Comparison of ENCODE assay signal across 1 cellular context in the genomic region with DNA sequence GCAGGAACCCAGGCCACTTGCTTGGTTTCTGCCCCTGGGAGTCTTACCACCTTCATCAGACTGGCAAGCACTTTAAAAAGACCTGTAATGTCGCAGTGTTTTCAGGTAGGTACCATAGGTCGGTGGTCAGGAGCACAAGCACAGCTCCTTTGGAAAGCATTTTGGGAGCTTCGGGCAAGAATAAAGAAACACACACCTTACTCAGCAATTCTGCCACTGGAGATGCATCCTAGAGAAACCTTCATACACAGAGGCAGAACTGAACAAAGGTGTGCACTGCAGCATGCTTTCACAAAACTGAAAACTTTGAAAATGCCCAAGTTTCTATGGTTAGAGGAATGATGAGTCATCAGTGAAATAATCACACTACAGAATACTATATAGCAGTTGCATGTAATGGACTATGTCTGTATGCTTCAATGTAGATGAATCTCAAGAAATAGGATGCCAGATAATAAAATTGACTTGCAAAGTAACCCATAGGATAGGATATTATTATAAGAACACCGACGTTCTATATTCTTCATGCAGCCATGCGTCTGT.
TF ChIP-seq lines count a peak whose summit lies in the region.

No MANE protein-coding gene starts in this region.

TF ChIP-seq in K562, 482 proteins besides CTCF, POLR2A, EP300 and RAD21 (continued from another document):
- TF ChIP-seq, protein P1, sequence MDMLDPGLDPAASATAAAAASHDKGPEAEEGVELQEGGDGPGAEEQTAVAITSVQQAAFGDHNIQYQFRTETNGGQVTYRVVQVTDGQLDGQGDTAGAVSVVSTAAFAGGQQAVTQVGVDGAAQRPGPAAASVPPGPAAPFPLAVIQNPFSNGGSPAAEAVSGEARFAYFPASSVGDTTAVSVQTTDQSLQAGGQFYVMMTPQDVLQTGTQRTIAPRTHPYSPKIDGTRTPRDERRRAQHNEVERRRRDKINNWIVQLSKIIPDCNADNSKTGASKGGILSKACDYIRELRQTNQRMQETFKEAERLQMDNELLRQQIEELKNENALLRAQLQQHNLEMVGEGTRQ (CRISPR knock-in tag; IDR thresholded peaks at IDR 0.05) = no peak
- TF ChIP-seq, protein P2, sequence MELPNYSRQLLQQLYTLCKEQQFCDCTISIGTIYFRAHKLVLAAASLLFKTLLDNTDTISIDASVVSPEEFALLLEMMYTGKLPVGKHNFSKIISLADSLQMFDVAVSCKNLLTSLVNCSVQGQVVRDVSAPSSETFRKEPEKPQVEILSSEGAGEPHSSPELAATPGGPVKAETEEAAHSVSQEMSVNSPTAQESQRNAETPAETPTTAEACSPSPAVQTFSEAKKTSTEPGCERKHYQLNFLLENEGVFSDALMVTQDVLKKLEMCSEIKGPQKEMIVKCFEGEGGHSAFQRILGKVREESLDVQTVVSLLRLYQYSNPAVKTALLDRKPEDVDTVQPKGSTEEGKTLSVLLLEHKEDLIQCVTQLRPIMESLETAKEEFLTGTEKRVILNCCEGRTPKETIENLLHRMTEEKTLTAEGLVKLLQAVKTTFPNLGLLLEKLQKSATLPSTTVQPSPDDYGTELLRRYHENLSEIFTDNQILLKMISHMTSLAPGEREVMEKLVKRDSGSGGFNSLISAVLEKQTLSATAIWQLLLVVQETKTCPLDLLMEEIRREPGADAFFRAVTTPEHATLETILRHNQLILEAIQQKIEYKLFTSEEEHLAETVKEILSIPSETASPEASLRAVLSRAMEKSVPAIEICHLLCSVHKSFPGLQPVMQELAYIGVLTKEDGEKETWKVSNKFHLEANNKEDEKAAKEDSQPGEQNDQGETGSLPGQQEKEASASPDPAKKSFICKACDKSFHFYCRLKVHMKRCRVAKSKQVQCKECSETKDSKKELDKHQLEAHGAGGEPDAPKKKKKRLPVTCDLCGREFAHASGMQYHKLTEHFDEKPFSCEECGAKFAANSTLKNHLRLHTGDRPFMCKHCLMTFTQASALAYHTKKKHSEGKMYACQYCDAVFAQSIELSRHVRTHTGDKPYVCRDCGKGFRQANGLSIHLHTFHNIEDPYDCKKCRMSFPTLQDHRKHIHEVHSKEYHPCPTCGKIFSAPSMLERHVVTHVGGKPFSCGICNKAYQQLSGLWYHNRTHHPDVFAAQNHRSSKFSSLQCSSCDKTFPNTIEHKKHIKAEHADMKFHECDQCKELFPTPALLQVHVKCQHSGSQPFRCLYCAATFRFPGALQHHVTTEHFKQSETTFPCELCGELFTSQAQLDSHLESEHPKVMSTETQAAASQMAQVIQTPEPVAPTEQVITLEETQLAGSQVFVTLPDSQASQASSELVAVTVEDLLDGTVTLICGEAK (IDR thresholded peaks at IDR 0.05) = no peak
- TF ChIP-seq, protein P2 (CRISPR knock-in tag; IDR thresholded peaks at IDR 0.05) = no peak
- no peak for TF ChIP-seq ZNF589 (CRISPR knock-in tag; IDR thresholded peaks at IDR 0.05; ENCODE audit: low read depth)
- no peak for TF ChIP-seq HDAC1 (IDR thresholded peaks at IDR 0.05)
- TF ChIP-seq, protein P3, sequence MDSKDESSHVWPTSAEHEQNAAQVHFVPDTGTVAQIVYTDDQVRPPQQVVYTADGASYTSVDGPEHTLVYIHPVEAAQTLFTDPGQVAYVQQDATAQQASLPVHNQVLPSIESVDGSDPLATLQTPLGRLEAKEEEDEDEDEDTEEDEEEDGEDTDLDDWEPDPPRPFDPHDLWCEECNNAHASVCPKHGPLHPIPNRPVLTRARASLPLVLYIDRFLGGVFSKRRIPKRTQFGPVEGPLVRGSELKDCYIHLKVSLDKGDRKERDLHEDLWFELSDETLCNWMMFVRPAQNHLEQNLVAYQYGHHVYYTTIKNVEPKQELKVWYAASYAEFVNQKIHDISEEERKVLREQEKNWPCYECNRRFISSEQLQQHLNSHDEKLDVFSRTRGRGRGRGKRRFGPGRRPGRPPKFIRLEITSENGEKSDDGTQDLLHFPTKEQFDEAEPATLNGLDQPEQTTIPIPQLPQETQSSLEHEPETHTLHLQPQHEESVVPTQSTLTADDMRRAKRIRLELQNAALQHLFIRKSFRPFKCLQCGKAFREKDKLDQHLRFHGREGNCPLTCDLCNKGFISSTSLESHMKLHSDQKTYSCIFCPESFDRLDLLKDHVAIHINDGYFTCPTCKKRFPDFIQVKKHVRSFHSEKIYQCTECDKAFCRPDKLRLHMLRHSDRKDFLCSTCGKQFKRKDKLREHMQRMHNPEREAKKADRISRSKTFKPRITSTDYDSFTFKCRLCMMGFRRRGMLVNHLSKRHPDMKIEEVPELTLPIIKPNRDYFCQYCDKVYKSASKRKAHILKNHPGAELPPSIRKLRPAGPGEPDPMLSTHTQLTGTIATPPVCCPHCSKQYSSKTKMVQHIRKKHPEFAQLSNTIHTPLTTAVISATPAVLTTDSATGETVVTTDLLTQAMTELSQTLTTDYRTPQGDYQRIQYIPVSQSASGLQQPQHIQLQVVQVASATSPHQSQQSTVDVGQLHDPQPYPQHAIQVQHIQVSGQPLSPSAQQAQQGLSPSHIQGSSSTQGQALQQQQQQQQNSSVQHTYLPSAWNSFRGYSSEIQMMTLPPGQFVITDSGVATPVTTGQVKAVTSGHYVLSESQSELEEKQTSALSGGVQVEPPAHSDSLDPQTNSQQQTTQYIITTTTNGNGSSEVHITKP (IDR thresholded peaks at IDR 0.05; ENCODE audit: partially characterized antibody) = no peak
- TF ChIP-seq, protein P4, sequence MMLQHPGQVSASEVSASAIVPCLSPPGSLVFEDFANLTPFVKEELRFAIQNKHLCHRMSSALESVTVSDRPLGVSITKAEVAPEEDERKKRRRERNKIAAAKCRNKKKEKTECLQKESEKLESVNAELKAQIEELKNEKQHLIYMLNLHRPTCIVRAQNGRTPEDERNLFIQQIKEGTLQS (IDR thresholded peaks at IDR 0.05) = peak; percentile 43; the same call in 1 of the 2 replicates
- TF ChIP-seq, protein P4 (CRISPR knock-in tag; conservative IDR thresholded peaks at IDR 0.05) = no peak
- TF ChIP-seq NR1H2 (CRISPR knock-in tag; IDR thresholded peaks at IDR 0.05) = no peak
- TF ChIP-seq ZNF668 (CRISPR knock-in tag; IDR thresholded peaks at IDR 0.05) = no peak
- TF ChIP-seq, protein P5, sequence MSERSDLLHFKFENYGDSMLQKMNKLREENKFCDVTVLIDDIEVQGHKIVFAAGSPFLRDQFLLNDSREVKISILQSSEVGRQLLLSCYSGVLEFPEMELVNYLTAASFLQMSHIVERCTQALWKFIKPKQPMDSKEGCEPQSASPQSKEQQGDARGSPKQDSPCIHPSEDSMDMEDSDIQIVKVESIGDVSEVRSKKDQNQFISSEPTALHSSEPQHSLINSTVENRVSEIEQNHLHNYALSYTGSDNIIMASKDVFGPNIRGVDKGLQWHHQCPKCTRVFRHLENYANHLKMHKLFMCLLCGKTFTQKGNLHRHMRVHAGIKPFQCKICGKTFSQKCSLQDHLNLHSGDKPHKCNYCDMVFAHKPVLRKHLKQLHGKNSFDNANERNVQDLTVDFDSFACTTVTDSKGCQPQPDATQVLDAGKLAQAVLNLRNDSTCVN (CRISPR knock-in tag; IDR thresholded peaks at IDR 0.05) = no peak
- TF ChIP-seq FIP1L1 (IDR thresholded peaks at IDR 0.05; ENCODE audit: low read depth, low read length, poor library complexity, severe bottlenecking) = no peak
- TF ChIP-seq ILF3 (IDR thresholded peaks at IDR 0.05; ENCODE audit: borderline replicate concordance) = no peak
- TF ChIP-seq, protein P6, sequence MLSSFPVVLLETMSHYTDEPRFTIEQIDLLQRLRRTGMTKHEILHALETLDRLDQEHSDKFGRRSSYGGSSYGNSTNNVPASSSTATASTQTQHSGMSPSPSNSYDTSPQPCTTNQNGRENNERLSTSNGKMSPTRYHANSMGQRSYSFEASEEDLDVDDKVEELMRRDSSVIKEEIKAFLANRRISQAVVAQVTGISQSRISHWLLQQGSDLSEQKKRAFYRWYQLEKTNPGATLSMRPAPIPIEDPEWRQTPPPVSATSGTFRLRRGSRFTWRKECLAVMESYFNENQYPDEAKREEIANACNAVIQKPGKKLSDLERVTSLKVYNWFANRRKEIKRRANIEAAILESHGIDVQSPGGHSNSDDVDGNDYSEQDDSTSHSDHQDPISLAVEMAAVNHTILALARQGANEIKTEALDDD (IDR thresholded peaks at IDR 0.05) = no peak
- TF ChIP-seq, protein P7, sequence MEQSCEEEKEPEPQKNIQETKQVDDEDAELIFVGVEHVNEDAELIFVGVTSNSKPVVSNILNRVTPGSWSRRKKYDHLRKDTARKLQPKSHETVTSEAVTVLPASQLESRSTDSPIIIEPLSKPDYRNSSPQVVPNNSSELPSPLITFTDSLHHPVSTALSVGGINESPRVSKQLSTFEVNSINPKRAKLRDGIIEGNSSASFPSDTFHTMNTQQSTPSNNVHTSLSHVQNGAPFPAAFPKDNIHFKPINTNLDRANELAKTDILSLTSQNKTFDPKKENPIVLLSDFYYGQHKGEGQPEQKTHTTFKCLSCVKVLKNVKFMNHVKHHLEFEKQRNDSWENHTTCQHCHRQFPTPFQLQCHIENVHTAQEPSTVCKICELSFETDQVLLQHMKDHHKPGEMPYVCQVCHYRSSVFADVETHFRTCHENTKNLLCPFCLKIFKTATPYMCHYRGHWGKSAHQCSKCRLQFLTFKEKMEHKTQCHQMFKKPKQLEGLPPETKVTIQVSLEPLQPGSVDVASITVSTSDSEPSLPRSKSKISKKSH (CRISPR knock-in tag; IDR thresholded peaks at IDR 0.05) = no peak
- TF ChIP-seq NBN (IDR thresholded peaks at IDR 0.05; ENCODE audit: low read depth) = no peak
- TF ChIP-seq ZNF316 (IDR thresholded peaks at IDR 0.05) = peak; percentile 55
- TF ChIP-seq, protein P8, sequence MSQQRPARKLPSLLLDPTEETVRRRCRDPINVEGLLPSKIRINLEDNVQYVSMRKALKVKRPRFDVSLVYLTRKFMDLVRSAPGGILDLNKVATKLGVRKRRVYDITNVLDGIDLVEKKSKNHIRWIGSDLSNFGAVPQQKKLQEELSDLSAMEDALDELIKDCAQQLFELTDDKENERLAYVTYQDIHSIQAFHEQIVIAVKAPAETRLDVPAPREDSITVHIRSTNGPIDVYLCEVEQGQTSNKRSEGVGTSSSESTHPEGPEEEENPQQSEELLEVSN (IDR thresholded peaks at IDR 0.05; ENCODE audit: borderline replicate concordance in 1 of 2, extremely low read depth in 1 of 2, insufficient read depth in 1 of 2, insufficient read length in 1 of 2, low read depth in 1 of 2, low read length in 1 of 2, poor library complexity in 1 of 2, severe bottlenecking in 1 of 2) = no peak
- TF ChIP-seq, protein P9, sequence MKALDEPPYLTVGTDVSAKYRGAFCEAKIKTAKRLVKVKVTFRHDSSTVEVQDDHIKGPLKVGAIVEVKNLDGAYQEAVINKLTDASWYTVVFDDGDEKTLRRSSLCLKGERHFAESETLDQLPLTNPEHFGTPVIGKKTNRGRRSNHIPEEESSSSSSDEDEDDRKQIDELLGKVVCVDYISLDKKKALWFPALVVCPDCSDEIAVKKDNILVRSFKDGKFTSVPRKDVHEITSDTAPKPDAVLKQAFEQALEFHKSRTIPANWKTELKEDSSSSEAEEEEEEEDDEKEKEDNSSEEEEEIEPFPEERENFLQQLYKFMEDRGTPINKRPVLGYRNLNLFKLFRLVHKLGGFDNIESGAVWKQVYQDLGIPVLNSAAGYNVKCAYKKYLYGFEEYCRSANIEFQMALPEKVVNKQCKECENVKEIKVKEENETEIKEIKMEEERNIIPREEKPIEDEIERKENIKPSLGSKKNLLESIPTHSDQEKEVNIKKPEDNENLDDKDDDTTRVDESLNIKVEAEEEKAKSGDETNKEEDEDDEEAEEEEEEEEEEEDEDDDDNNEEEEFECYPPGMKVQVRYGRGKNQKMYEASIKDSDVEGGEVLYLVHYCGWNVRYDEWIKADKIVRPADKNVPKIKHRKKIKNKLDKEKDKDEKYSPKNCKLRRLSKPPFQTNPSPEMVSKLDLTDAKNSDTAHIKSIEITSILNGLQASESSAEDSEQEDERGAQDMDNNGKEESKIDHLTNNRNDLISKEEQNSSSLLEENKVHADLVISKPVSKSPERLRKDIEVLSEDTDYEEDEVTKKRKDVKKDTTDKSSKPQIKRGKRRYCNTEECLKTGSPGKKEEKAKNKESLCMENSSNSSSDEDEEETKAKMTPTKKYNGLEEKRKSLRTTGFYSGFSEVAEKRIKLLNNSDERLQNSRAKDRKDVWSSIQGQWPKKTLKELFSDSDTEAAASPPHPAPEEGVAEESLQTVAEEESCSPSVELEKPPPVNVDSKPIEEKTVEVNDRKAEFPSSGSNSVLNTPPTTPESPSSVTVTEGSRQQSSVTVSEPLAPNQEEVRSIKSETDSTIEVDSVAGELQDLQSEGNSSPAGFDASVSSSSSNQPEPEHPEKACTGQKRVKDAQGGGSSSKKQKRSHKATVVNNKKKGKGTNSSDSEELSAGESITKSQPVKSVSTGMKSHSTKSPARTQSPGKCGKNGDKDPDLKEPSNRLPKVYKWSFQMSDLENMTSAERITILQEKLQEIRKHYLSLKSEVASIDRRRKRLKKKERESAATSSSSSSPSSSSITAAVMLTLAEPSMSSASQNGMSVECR (CRISPR knock-in tag; IDR thresholded peaks at IDR 0.05) = no peak
- TF ChIP-seq, protein P10, sequence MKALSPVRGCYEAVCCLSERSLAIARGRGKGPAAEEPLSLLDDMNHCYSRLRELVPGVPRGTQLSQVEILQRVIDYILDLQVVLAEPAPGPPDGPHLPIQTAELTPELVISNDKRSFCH (CRISPR knock-in tag; IDR thresholded peaks at IDR 0.05) = no peak
- TF ChIP-seq, protein P10 (tag; IDR thresholded peaks at IDR 0.05) = no peak
